30 cellular contexts compared by ENCODE assay signal in the genomic region with DNA sequence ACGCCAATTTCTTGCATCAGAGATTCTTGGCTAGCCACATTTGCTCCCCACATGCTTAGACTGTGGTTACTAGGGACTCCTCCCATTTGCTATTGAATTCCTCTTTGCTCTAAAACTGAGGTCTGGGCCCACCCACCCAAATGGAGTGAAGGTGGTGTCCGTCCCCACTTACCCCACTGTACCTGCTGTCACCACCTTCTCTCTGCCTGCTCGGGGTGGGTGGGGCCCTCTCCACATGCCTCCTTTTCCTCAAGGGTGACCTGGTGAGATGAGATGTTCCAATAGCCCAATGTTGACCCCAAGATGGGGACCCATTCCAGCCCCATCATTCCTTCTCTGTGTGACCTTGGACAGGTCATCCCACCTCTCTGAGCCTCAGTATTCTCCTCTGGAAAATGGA.
"Had no signal": no experiment of that assay in that cellular context is flagged by ENCODE, and none has a peak within 500 bp of the region (broad histone marks: within the 10 kb centered on the region; RNA-seq: fewer than 3 reads in every experiment).

No MANE protein-coding gene starts in this region.

- ATAC-seq: heart right ventricle; left cardiac atrium; left lobe of liver; left ventricle myocardium superior; lower lobe of right lung; natural killer cell; sciatic nerve; stimulated activated memory B cell treated with anti-CD40 and anti-IgM and Interleukin-4, amounts not matched to agents 10 μg/mL and 1 μg/mL and 100 μg/mL, for 72 hours; stimulated activated naive CD8-positive, alpha-beta T cell treated with anti-CD3 and anti-CD28 coated beads, Interleukin-15, amount 100 ng/mL, for 72 hours had no signal

- H3K4me1 Mint-ChIP-seq: naive B cell; stimulated activated naive CD8-positive, alpha-beta T cell treated with anti-CD3 and anti-CD28 coated beads, Interleukin-15, amount 100 ng/mL, for 72 hours had no signal

- H3K36me3 Mint-ChIP-seq: naive B cell; natural killer cell; neural progenitor cell; stimulated activated memory B cell treated with anti-CD40 and anti-IgM and Interleukin-4, amounts not matched to agents 10 μg/mL and 1 μg/mL and 100 μg/mL, for 72 hours; type B pancreatic cell had no signal

- H3K4me2 ChIP-seq: hepatocyte, neural progenitor cell had no signal

- H3K27ac ChIP-seq: heart right ventricle, hepatocyte, lower lobe of right lung, neural progenitor cell, ovary, right atrium auricular region, tibial nerve, uterus had no signal

- H3K79me2 ChIP-seq: hepatocyte had no signal

- H3K4me3 ChIP-seq: heart right ventricle, hepatocyte, lower lobe of right lung, neural progenitor cell, ovary, right atrium auricular region, tibial nerve, uterus had no signal

- H3K9ac ChIP-seq: neural progenitor cell had no signal

- DNase-seq: heart right ventricle; islet precursor cell; kidney glomerular epithelial cell; left cardiac atrium; left ventricle myocardium superior; lower lobe of right lung; mammary epithelial cell; mesenchymal stem cell; naive B cell; natural killer cell; nephron progenitor cell; ovary; small intestine; stimulated activated CD4-positive, alpha-beta T cell treated with anti-CD3 and anti-CD28 coated beads, Interleukin-1b, Interleukin-23, amount 100 ng/mL, for 48 hours; stimulated activated CD4-positive, alpha-beta T cell treated with anti-CD3 and anti-CD28 coated beads, Interleukin-2, amount 100 ng/mL, for 48 hours; stimulated activated CD4-positive, alpha-beta T cell treated with anti-CD3 and anti-CD28 coated beads, Interleukin-4, amount 100 ng/mL, for 4 hours; stimulated activated CD8-positive, alpha-beta memory T cell treated with anti-CD3 and anti-CD28 coated beads, Interleukin-4, amount 100 ng/mL, for 48 hours; stimulated activated naive CD4-positive, alpha-beta T cell treated with Interleukin-2 at 50 U/mL for 16 hours; stimulated activated naive CD8-positive, alpha-beta T cell treated with anti-CD3 and anti-CD28 coated beads, Interleukin-15, amount 100 ng/mL, for 72 hours; substantia nigra; uterus had no signal

- H3K9me3 Mint-ChIP-seq: naive B cell; natural killer cell; nephron progenitor cell; neural progenitor cell; stimulated activated memory B cell treated with anti-CD40 and anti-IgM and Interleukin-4, amounts not matched to agents 10 μg/mL and 1 μg/mL and 100 μg/mL, for 72 hours; stimulated activated naive CD8-positive, alpha-beta T cell treated with anti-CD3 and anti-CD28 coated beads, Interleukin-15, amount 100 ng/mL, for 72 hours; type B pancreatic cell had no signal

- H3K36me3 ChIP-seq: heart right ventricle, lower lobe of right lung, neural progenitor cell, ovary, right atrium auricular region, tibial nerve, uterus had no signal

- H3K4me3 Mint-ChIP-seq: naive B cell; natural killer cell; nephron progenitor cell; neural progenitor cell; stimulated activated memory B cell treated with anti-CD40 and anti-IgM and Interleukin-4, amounts not matched to agents 10 μg/mL and 1 μg/mL and 100 μg/mL, for 72 hours; stimulated activated naive CD8-positive, alpha-beta T cell treated with anti-CD3 and anti-CD28 coated beads, Interleukin-15, amount 100 ng/mL, for 72 hours; type B pancreatic cell had no signal

- H3K27me3 ChIP-seq: neural progenitor cell, ovary, right atrium auricular region, uterus had no signal

- H2AFZ ChIP-seq: hepatocyte, neural progenitor cell had no signal

- H3K9me3 ChIP-seq: heart right ventricle, lower lobe of right lung, ovary, right atrium auricular region, tibial nerve, uterus had no signal

- H3K27ac Mint-ChIP-seq: natural killer cell; nephron progenitor cell; progenitor cell of endocrine pancreas; stimulated activated memory B cell treated with anti-CD40 and anti-IgM and Interleukin-4, amounts not matched to agents 10 μg/mL and 1 μg/mL and 100 μg/mL, for 72 hours; type B pancreatic cell had no signal

- H3K4me1 ChIP-seq: heart right ventricle, lower lobe of right lung, right atrium auricular region, tibial nerve, uterus had no signal
